Comparison of ENCODE assay signal across 19 cellular contexts in the genomic region with DNA sequence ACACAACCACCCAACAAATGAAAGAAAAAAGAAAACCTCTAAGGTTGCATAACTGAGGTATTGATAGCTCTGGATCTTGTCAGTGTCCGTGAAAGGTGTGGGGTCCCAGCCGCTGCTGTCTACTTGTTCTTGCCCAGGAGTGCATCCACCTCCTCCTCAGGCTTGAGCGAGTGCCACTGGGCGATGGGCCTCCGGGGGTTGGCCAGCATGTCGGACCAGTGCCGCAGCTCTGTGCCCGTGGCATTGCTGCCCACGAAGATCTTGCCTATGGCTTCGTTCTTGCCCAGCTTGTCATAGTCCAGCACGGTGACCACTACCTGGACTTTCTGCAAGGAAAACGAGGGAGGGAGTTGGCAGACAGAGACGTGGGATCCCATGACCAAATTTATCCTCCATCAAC.
"Had no signal": no experiment of that assay in that cellular context is flagged by ENCODE, and none has a peak within 500 bp of the region (broad histone marks: within the 10 kb centered on the region; RNA-seq: fewer than 3 reads in every experiment).

No MANE protein-coding gene starts in this region.

- H3K9me3 ChIP-seq: SK-N-SH had no signal

- H3K27ac ChIP-seq: KMS-11, RWPE1 had no signal

- DNase-seq: Kasumi-1, MM.1S, NCI-H1092 treated with DMSO at 0.1 percent for 48 hours, NCI-H1436, NCI-H187, NCI-H2029, NCI-H2081 treated with DMSO at 0.1 percent for 48 hours, NCI-H2171, NCI-H226, NCI-H446, NCI-H510A, NCI-H524 treated with DMSO at 0.1 percent for 48 hours, NCI-H69, NCI-H774, PC-3, SHP77, SK-N-SH had no signal
